Comparison of ENCODE assay signal across 2 cellular contexts in the genomic region with DNA sequence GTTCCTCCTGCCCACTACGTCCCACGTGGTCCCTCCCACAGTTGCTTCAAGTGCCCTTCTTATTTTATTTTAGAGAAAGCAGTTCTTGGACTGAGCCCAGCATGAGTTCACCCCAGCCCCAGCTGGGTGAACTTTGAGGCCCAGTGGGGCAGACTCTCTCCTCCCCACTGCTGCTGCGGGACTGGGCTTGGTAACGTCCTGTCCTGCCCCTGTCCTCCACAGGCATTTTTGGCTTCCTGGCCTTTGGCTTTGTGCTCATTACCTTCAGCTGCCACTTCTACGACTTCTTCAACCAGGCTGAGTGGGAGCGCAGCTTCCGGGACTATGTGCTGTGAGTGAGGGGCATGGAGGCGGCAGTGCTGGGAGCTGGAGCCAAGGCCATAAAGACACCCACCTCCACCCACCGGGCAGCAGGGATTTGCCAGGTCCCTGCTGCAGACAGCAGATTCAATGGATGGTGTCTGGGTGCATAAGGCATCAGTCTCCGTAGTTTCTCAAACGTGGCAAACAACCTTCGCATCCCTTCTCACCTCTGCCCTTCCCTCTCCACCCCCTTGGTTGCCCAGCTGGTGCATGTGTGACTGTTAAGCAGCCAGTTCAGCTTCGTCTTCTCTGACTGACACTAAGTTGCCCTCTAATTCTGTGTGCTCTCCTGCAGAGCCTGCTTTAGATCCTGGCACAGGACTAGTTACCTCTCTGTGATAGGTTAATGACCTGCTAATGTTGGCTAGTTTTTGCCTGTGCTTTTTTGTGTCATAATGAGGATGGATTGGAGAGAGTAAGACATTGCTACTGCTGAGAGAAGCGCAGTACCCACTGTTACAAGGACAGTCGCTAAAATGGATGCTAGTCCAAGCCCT.
TF ChIP-seq lines count a peak whose summit lies in the region.

No MANE protein-coding gene starts in this region.

TF ChIP-seq in GM12891, 5 proteins besides CTCF, POLR2A, EP300 and RAD21 (continued from another document):
- TF ChIP-seq POU2F2 (IDR thresholded peaks at IDR 0.05; ENCODE audit: low read depth, low read length) (no peak), TAF1 (IDR thresholded peaks at IDR 0.05; ENCODE audit: low read depth, low read length) (no peak), SPI1 (IDR thresholded peaks at IDR 0.05; ENCODE audit: low read depth, low read length) (no peak)

TF ChIP-seq in K562, 482 proteins besides CTCF, POLR2A, EP300 and RAD21 (continued from another document):
- TF ChIP-seq RBFOX2 (IDR thresholded peaks at IDR 0.05; ENCODE audit: low read depth, low read length) (no peak), ARID2 (IDR thresholded peaks at IDR 0.05) (no peak), ILK (tag; IDR thresholded peaks at IDR 0.05; ENCODE audit: borderline replicate concordance, low read depth) (no peak), CBX1 (IDR thresholded peaks at IDR 0.05; ENCODE audit: low read depth) (no peak)
- TF ChIP-seq, protein P1, sequence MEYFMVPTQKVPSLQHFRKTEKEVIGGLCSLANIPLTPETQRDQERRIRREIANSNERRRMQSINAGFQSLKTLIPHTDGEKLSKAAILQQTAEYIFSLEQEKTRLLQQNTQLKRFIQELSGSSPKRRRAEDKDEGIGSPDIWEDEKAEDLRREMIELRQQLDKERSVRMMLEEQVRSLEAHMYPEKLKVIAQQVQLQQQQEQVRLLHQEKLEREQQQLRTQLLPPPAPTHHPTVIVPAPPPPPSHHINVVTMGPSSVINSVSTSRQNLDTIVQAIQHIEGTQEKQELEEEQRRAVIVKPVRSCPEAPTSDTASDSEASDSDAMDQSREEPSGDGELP (CRISPR knock-in tag; IDR thresholded peaks at IDR 0.05; ENCODE audit: borderline replicate concordance) = no peak
